Comparison of ENCODE assay signal across 1 cellular context in the genomic region with DNA sequence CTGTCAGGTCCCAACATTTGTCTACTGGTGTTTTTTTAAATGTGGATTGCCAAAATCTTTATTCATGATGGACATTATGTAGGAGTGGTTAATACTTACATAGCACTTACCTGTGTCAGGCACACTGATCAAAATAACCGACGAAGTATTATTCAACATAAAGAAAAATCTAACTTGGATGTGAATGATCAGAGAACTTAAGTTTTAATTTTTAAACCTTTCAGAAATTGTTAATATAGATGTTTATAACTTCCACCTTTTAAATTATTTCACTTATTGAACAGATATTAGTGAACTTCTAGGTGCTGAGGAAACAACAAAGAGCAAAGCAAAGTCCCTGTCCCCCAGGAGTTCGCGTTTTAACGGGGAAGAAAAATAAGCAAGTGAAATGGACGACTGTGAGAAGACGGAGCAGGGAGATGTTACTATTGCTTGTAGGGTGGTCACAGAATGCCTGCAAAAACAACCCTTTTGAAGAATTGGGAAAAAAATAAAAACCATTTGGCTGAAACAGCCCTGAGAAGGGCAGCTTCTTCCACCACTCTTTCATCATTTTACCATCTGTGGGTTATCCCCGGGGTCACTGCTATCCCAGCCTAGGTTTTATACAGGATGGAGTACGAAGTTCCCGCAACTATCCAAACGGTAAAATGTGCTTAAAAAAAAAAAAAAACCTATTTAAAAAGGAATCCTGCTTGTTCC.
TF ChIP-seq lines count a peak whose summit lies in the region.

No MANE protein-coding gene starts in this region.

TF ChIP-seq in SK-N-SH treated with all-trans-retinoic acid at 6 μM for 48 hours, 23 proteins besides CTCF, POLR2A, EP300 and RAD21 (continued from another document):
- TF ChIP-seq POU6F1 (CRISPR knock-in tag; IDR thresholded peaks at IDR 0.05; ENCODE audit: borderline replicate concordance, low read depth) = no peak
- TF ChIP-seq TCF4 (CRISPR knock-in tag; IDR thresholded peaks at IDR 0.05; ENCODE audit: borderline replicate concordance) = no peak
- no peak for TF ChIP-seq ARNTL (CRISPR knock-in tag; IDR thresholded peaks at IDR 0.05; ENCODE audit: borderline replicate concordance, low read depth)
- no peak for TF ChIP-seq OSR1 (CRISPR knock-in tag; IDR thresholded peaks at IDR 0.05)
- no peak for TF ChIP-seq ZNF70 (CRISPR knock-in tag; IDR thresholded peaks at IDR 0.05)
- no peak for TF ChIP-seq BACH2 (CRISPR knock-in tag; IDR thresholded peaks at IDR 0.05; ENCODE audit: borderline replicate concordance)
